ENCODE assay signal across 22 cellular contexts in genomic region chr20:40189621-40190020, GRCh38.
"Had no signal": no experiment of that assay in that cellular context is flagged by ENCODE, and none has a peak within 500 bp of the region (broad histone marks: within the 10 kb centered on the region; RNA-seq: fewer than 3 reads in every experiment).

No MANE protein-coding gene starts in this region.

- H3K27ac Mint-ChIP-seq: activated CD4-positive, alpha-beta T cell treated with anti-CD3 and anti-CD28 coated beads for 36 hours; activated naive CD4-positive, alpha-beta T cell treated with anti-CD3 and anti-CD28 coated beads, Interleukin-2, amount 50 U/mL, for 72 hours; activated T-helper 1 cell treated with anti-CD3 and anti-CD28 coated beads, Interleukin-12 subunit alpha, Interleukin-12 subunit beta, Interleukin-2, Interleukin-4 antibody, amounts not matched to agents 30 ng/mL and 10 ng/mL and 1 ng/mL, durations not matched to agents 14 hours and 24 hours and 36 hours; memory B cell; naive thymus-derived CD4-positive, alpha-beta T cell; neural progenitor cell; T-helper 2 cell treated with Interferon-gamma antibody and Interleukin-4, amounts not matched to agents 5 μg/mL and 100 μg/mL, for 36 hours; WTC11 had no signal

- H3K36me3 ChIP-seq: adrenal gland, heart left ventricle, left ventricle myocardium inferior, neural progenitor cell, prostate gland, right atrium auricular region, stomach had no signal

- H3K4me3 Mint-ChIP-seq: activated CD4-positive, alpha-beta T cell treated with anti-CD3 and anti-CD28 coated beads for 36 hours; activated T-helper 1 cell treated with anti-CD3 and anti-CD28 coated beads, Interleukin-12 subunit alpha, Interleukin-12 subunit beta, Interleukin-2, Interleukin-4 antibody, amounts not matched to agents 30 ng/mL and 10 ng/mL and 1 ng/mL, durations not matched to agents 14 hours and 24 hours and 36 hours; memory B cell; naive thymus-derived CD4-positive, alpha-beta T cell; neural progenitor cell; T-helper 2 cell treated with Interferon-gamma antibody and Interleukin-4, amounts not matched to agents 5 μg/mL and 100 μg/mL, for 36 hours; WTC11 had no signal

- H3K4me3 ChIP-seq: adrenal gland, heart left ventricle, left ventricle myocardium inferior, neural progenitor cell, prostate gland, right atrium auricular region, skin epidermis, stomach had no signal

- H3K4me1 ChIP-seq: adrenal gland, neural progenitor cell, prostate gland, stomach had no signal

- H3K27ac ChIP-seq: adrenal gland, heart left ventricle, left ventricle myocardium inferior, neural progenitor cell, prostate gland, right atrium auricular region, skin epidermis, stomach had no signal

- H3K9me3 ChIP-seq: adrenal gland, heart left ventricle, left ventricle myocardium inferior, prostate gland, right atrium auricular region, stomach had no signal

- H3K27me3 ChIP-seq: adrenal gland, neural progenitor cell, right atrium auricular region, stomach had no signal

- H2AFZ ChIP-seq: neural progenitor cell had no signal

- DNase-seq: activated CD4-positive, alpha-beta T cell treated with anti-CD3 and anti-CD28 coated beads for 36 hours; activated CD4-positive, alpha-beta T cell treated with anti-CD3 and anti-CD28 coated beads, Interleukin-2, amount 50 U/mL, for 48 hours; activated gamma-delta T cell treated with Interleukin-2 at 50 U/mL for 16 hours; activated T-cell treated with anti-CD3 and anti-CD28 coated beads for 4 hours; adrenal gland; dermis blood vessel endothelial cell; effector memory CD4-positive, alpha-beta T cell; heart left ventricle; left ventricle myocardium inferior; naive thymus-derived CD4-positive, alpha-beta T cell; stimulated activated CD4-positive, alpha-beta T cell treated with anti-CD3 and anti-CD28 coated beads, Interleukin-15, amount 100 ng/mL, for 24 hours; stimulated activated CD4-positive, alpha-beta T cell treated with anti-CD3 and anti-CD28 coated beads, Interleukin-2, amount 100 ng/mL, for 48 hours; stomach had no signal

- H3K9me3 Mint-ChIP-seq: activated naive CD4-positive, alpha-beta T cell treated with anti-CD3 and anti-CD28 coated beads, Interleukin-2, amount 50 U/mL, for 72 hours; activated T-helper 1 cell treated with anti-CD3 and anti-CD28 coated beads, Interleukin-12 subunit alpha, Interleukin-12 subunit beta, Interleukin-2, Interleukin-4 antibody, amounts not matched to agents 30 ng/mL and 10 ng/mL and 1 ng/mL, durations not matched to agents 14 hours and 24 hours and 36 hours; memory B cell; neural progenitor cell; T-helper 2 cell treated with Interferon-gamma antibody and Interleukin-4, amounts not matched to agents 5 μg/mL and 100 μg/mL, for 36 hours; WTC11 had no signal

- H3K4me1 Mint-ChIP-seq: activated CD4-positive, alpha-beta T cell treated with anti-CD3 and anti-CD28 coated beads for 36 hours; memory B cell; neural progenitor cell; WTC11 had no signal

- H3K9ac ChIP-seq: neural progenitor cell had no signal

- H3K36me3 Mint-ChIP-seq: activated naive CD4-positive, alpha-beta T cell treated with anti-CD3 and anti-CD28 coated beads, Interleukin-2, amount 50 U/mL, for 72 hours; memory B cell; naive thymus-derived CD4-positive, alpha-beta T cell; neural progenitor cell had no signal

- H3K4me2 ChIP-seq: neural progenitor cell had no signal

- ATAC-seq: activated CD4-positive, alpha-beta T cell treated with anti-CD3 and anti-CD28 coated beads for 36 hours; activated naive CD4-positive, alpha-beta T cell treated with anti-CD3 and anti-CD28 coated beads, Interleukin-2, amount 50 U/mL, for 72 hours; naive thymus-derived CD4-positive, alpha-beta T cell; WTC11 had no signal
